1 cellular context compared by ENCODE assay signal in the genomic region with DNA sequence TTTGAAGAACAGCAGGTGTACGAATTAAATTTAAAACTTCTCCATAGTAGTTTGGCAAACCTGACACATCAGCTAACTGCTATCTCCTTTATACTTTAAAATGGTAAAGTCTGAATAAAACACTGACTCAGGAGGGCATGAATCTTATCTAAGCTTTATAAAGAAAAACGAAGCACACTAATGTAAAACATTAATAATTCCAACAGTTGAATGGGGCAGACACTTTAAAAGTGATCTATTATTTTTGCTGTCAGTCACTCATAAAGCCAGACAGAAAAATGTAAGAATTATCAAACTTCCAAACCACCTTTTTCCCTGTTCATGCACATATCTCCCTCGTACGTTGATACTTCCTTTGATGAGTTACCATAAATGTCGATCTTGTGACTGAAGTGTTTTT.
TF ChIP-seq lines count a peak whose summit lies in the region.

No MANE protein-coding gene starts in this region.

TF ChIP-seq in H1, 55 proteins besides CTCF, POLR2A, EP300 and RAD21:
- TF ChIP-seq E2F6 (IDR thresholded peaks at IDR 0.05) (no peak), NANOG (IDR thresholded peaks at IDR 0.05; ENCODE audit: insufficient read depth, low read depth, low read length, poor library complexity, severe bottlenecking) (no peak), SIX5 (IDR thresholded peaks at IDR 0.05; ENCODE audit: low read depth, low read length) (no peak), TAF1 (IDR thresholded peaks at IDR 0.05; ENCODE audit: low read depth, low read length) (no peak), RFX5 (IDR thresholded peaks at IDR 0.05; ENCODE audit: borderline replicate concordance, low read depth, low read length) (no peak), HDAC2 (IDR thresholded peaks at IDR 0.05; ENCODE audit: borderline replicate concordance in 1 of 2, low read depth in 2 of 2, low read length in 2 of 2) (no peak)
- TF ChIP-seq, protein P1, sequence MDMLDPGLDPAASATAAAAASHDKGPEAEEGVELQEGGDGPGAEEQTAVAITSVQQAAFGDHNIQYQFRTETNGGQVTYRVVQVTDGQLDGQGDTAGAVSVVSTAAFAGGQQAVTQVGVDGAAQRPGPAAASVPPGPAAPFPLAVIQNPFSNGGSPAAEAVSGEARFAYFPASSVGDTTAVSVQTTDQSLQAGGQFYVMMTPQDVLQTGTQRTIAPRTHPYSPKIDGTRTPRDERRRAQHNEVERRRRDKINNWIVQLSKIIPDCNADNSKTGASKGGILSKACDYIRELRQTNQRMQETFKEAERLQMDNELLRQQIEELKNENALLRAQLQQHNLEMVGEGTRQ (IDR thresholded peaks at IDR 0.05; ENCODE audit: low read length) = no peak
TF ChIP-seq in H1: peak in this region for 0.
